Comparison of ENCODE assay signal across 12 cellular contexts in genomic region chr1:156640842-156641706, GRCh38. TPM values are rescaled to one million over a fixed set of nuclear protein-coding genes. Genes with fewer than 3 reads are reported as not detected.
DNase-seq lines count a peak whose midpoint lies in the region; ATAC-seq, FAIRE-seq and TF ChIP-seq lines count a peak whose summit lies in the region.
"Had no signal": no experiment of that assay in that cellular context is flagged by ENCODE, and none has a peak within 500 bp of the region (broad histone marks: within the 10 kb centered on the region; RNA-seq: fewer than 3 reads in every experiment).

No MANE protein-coding gene starts in this region.

- no TSS peak for BruUV-seq in HepG2 (replicated peaks; lab: Mats Ljungman, UMichigan)

- no peak overlapping the region for H2AFZ ChIP-seq in HepG2 (ENCODE audit: low read length)

- peaks cover 0 to 6% of the 10 kb centered on the region in 2 experiments; a peak in 2 of 5 replicates for H3K36me3 ChIP-seq in HepG2 (replicated peaks in 1 of 2; ENCODE audit: control insufficient read depth in 1 of 2, insufficient read depth in 2 of 2, low read length in 2 of 2)
- H3K36me3 ChIP-seq in right lobe of liver = no peaks in the 10 kb centered on the region
- H3K36me3 ChIP-seq in ectodermal cell (ENCODE audit: control insufficient read depth, insufficient read depth, low read length) = no peaks in the 10 kb centered on the region

- H3K9ac ChIP-seq in HepG2 (ENCODE audit: insufficient read depth, low read depth, low read length) = no peak overlapping the region
- H3K9ac ChIP-seq: KMS-11 had no signal

- no peak for TF ChIP-seq RAD21 in HepG2 (CRISPR knock-in tag; IDR thresholded peaks at IDR 0.05)

- H3K9me3 ChIP-seq in HepG2 (ENCODE audit: low read length) (no peaks in the 10 kb centered on the region), right lobe of liver (no peaks in the 10 kb centered on the region), ectodermal cell (ENCODE audit: control insufficient read depth, low read length) (no peaks in the 10 kb centered on the region)

- no peak overlapping the region for H3K27ac Mint-ChIP-seq in natural killer cell treated with Interleukin-12 subunit alpha and Interleukin-12 subunit beta and Interleukin-15 and Interleukin-18, amount 100 ng/mL, for 72 hours

- peaks cover 17% of the 10 kb centered on the region for H3K4me1 ChIP-seq in HepG2 (ENCODE audit: insufficient read depth, low read length)
- peaks cover 0 to 5% (median 0%) of the 10 kb centered on the region in 4 donors for H3K4me1 ChIP-seq in right lobe of liver
- peaks cover 10% of the 10 kb centered on the region for H3K4me1 ChIP-seq in ectodermal cell (ENCODE audit: control insufficient read depth, insufficient read depth, low read length)

- H3K36me3 Mint-ChIP-seq in natural killer cell treated with Interleukin-12 subunit alpha and Interleukin-12 subunit beta and Interleukin-15 and Interleukin-18, amount 100 ng/mL, for 72 hours = no peaks in the 10 kb centered on the region

- peaks cover 4% of the 10 kb centered on the region for H3K9me3 Mint-ChIP-seq in natural killer cell treated with Interleukin-12 subunit alpha and Interleukin-12 subunit beta and Interleukin-15 and Interleukin-18, amount 100 ng/mL, for 72 hours

- no peak for DNase-seq in HepG2 (ENCODE audit: low spot score)
- DNase-seq in right lobe of liver = no peak
- DNase-seq in natural killer cell treated with Interleukin-12 subunit alpha and Interleukin-12 subunit beta and Interleukin-15 and Interleukin-18, amount 100 ng/mL, for 72 hours (ENCODE audit: low spot score) = no peak
- no peak for DNase-seq in NCI-H1694 (lab: John Stamatoyannopoulos, UW)
- no peak for DNase-seq in NCI-H345 treated with DMSO at 0.1 percent for 48 hours (lab: John Stamatoyannopoulos, UW; ENCODE audit: unreplicated experiment)
- DNase-seq: activated CD4-positive, CD25-positive, alpha-beta regulatory T cell treated with anti-CD3 and anti-CD28 coated beads, Interleukin-2, amount 50 U/mL, for 72 hours had no signal

- TF ChIP-seq CTCF in HepG2 (CRISPR knock-in tag; IDR thresholded peaks at IDR 0.05) (no peak), right lobe of liver (IDR thresholded peaks at IDR 0.05) (no peak)

- TF ChIP-seq EP300 in HepG2 (IDR thresholded peaks at IDR 0.05; ENCODE audit: low read depth in 2 of 2, low read length in 2 of 2) = no peak
- TF ChIP-seq EP300 in HepG2 (CRISPR knock-in tag; IDR thresholded peaks at IDR 0.05; ENCODE audit: borderline replicate concordance) = no peak

- H3K27me3 Mint-ChIP-seq in natural killer cell treated with Interleukin-12 subunit alpha and Interleukin-12 subunit beta and Interleukin-15 and Interleukin-18, amount 100 ng/mL, for 72 hours = peaks cover 60 to 71% of the 10 kb centered on the region in 2 donors

- intact Hi-C loops in HepG2 (cut with micrococcal nuclease; ENCODE audit: unreplicated experiment) = loop anchor here (1.0 kb wide), 1 partner anchor 17 kb away; no protein-coding TSS in a partner anchor
- intact Hi-C loops in right lobe of liver (cut with DNase I) = no loop called here

- H3K4me3 ChIP-seq in HepG2 (replicated peaks in 1 of 3; ENCODE audit: insufficient read depth in 1 of 3, low read depth in 2 of 3, low read length in 3 of 3) (no peak overlapping the region), right lobe of liver (no peak overlapping the region), ectodermal cell (ENCODE audit: insufficient read depth, low read depth, low read length) (peak overlapping the region; percentile 26)
- H3K4me3 ChIP-seq: GM12878 had no signal

- FAIRE-seq in HepG2 (lab: Jason Lieb, UNC) = no peak
- FAIRE-seq: GM12878 had no signal

- TF ChIP-seq POLR2A in HepG2 (IDR thresholded peaks at IDR 0.05; ENCODE audit: insufficient read depth in 1 of 2, low read depth in 2 of 2, low read length in 2 of 2) (peak in 1 of 2 experiments; percentile 51; a peak in 2 of 4 replicates), right lobe of liver (IDR thresholded peaks at IDR 0.05) (no peak)

- no peak overlapping the region for H3K27ac ChIP-seq in HepG2 (ENCODE audit: extremely low read length, insufficient read depth, low read length)
- no peak overlapping the region for H3K27ac ChIP-seq in right lobe of liver
- H3K27ac ChIP-seq in ectodermal cell (ENCODE audit: insufficient read depth, low read depth, low read length, poor library complexity, severe bottlenecking) = no peak overlapping the region
- H3K27ac ChIP-seq: epithelial cell of prostate, KMS-11 had no signal

- peaks cover 34% of the 10 kb centered on the region for H4K20me1 ChIP-seq in HepG2 (ENCODE audit: insufficient read depth, low read length)

- 61% methylated on average over 4 of the region's 6 CpGs for WGBS in HepG2 (ENCODE audit: low lambda C conversion rate)
- WGBS in right lobe of liver (ENCODE audit: insufficient coverage, low coverage, low lambda C conversion rate, missing lambda C conversion rate) = 23% methylated on average over 3 of the region's 6 CpGs
- 42 to 50% methylated on average over 6 of the region's 6 CpGs for WGBS in ectodermal cell, 2 experiments

- POLR2A ChIA-PET in HepG2 (lab: Yijun Ruan, JAX) = interaction anchor here (1.3 kb wide), 1 partner anchor 8 kb away, joined by 3 read pairs; no protein-coding TSS in a partner anchor

- H3K79me2 ChIP-seq in HepG2 (ENCODE audit: insufficient read depth, low read length) = no peaks in the 10 kb centered on the region

- no peak overlapping the region for H3K4me2 ChIP-seq in HepG2 (ENCODE audit: low read depth, low read length)
- H3K4me2 ChIP-seq: KMS-11 had no signal

- in situ Hi-C loops in HepG2 (cut with HindIII; ENCODE audit: extremely low pct_ligation_motif_present, low pct_unique_long_range_greater_than_20kb) = no loop called here

- ATAC-seq in HepG2 (no peak), right lobe of liver (no peak), GM18870 (IDR thresholded peaks at IDR 0.05; ENCODE audit: unreplicated experiment) (no peak), esophagus mucosa (no peak)
- ATAC-seq in natural killer cell treated with Interleukin-12 subunit alpha and Interleukin-12 subunit beta and Interleukin-15 and Interleukin-18, amount 100 ng/mL, for 72 hours = no peak

- CTCF ChIA-PET in HepG2 (lab: Yijun Ruan, JAX; ENCODE audit: low intra/inter-chr PET ratio, low total read pairs) = no interaction called here

- H3K4me3 Mint-ChIP-seq in natural killer cell treated with Interleukin-12 subunit alpha and Interleukin-12 subunit beta and Interleukin-15 and Interleukin-18, amount 100 ng/mL, for 72 hours = peak overlapping the region; percentile 45

- H3K4me1 Mint-ChIP-seq in natural killer cell treated with Interleukin-12 subunit alpha and Interleukin-12 subunit beta and Interleukin-15 and Interleukin-18, amount 100 ng/mL, for 72 hours (ENCODE audit: low read depth in 2 of 2) = peaks cover 25 to 27% of the 10 kb centered on the region in 2 donors

- H3K27me3 ChIP-seq in HepG2 (ENCODE audit: control insufficient read depth in 1 of 2, insufficient read depth in 2 of 2, low read length in 2 of 2) (peaks cover 2 to 14% of the 10 kb centered on the region in 2 experiments; a peak in 3 of 5 replicates), right lobe of liver (no peaks in the 10 kb centered on the region), ectodermal cell (ENCODE audit: control insufficient read depth, insufficient read depth, low read length, poor library complexity, severe bottlenecking) (peaks cover 99% of the 10 kb centered on the region)

RNA-seq across cellular contexts. Expression of gene BCAN, which starts 0.8 kb away (rescaled TPM):
- not detected in 2 replicates for total RNA-seq in HepG2 (2016; rRNA removed; fragmentation: Illumina TruSeq; extraction: Trizol)
- total RNA-seq in HepG2 (2016; cell fraction: cytosol; rRNA removed; fragmentation: Illumina TruSeq; extraction: Trizol; ENCODE audit: low read depth) = not detected in 2 replicates
- total RNA-seq in HepG2 (2016; cell fraction: insoluble cytoplasmic fraction; rRNA removed; fragmentation: Illumina TruSeq; extraction: Trizol) = not detected in 2 replicates
- not detected in 2 replicates for total RNA-seq in HepG2 (2016; cell fraction: membrane; rRNA removed; fragmentation: Illumina TruSeq; extraction: Trizol)
- not detected in 2 replicates for total RNA-seq in HepG2 (2016; cell fraction: nucleus; rRNA removed; fragmentation: Illumina TruSeq; extraction: Trizol)
- not detected in 2 replicates for polyA plus RNA-seq in HepG2 (2011; rRNA removed)
- not detected in 2 replicates for polyA plus RNA-seq in HepG2 (2011; cell fraction: cytosol; rRNA removed)
- 0.24 TPM in 1 of 2 replicates, not detected in the other for polyA plus RNA-seq in HepG2 (2011; cell fraction: nucleus; rRNA removed)
- polyA plus RNA-seq in HepG2 (2012) = 0.21 TPM in 2 replicates
- polyA plus RNA-seq in HepG2 (2016; cell fraction: cytosol; fragmentation: Illumina TruSeq; extraction: Trizol; ENCODE audit: low read depth) = not detected in 2 replicates
- polyA plus RNA-seq in HepG2 (2016; cell fraction: insoluble cytoplasmic fraction; fragmentation: Illumina TruSeq; extraction: Trizol; ENCODE audit: low read depth) = not detected in 2 replicates
- not detected in 2 replicates for polyA plus RNA-seq in HepG2 (2016; cell fraction: membrane; fragmentation: Illumina TruSeq; extraction: Trizol; ENCODE audit: low read depth)
- polyA plus RNA-seq in HepG2 (2016; cell fraction: nucleus; fragmentation: Illumina TruSeq; extraction: Trizol; ENCODE audit: insufficient read depth, low read depth) = not detected in 2 replicates
- not detected in 2 replicates for polyA minus RNA-seq in HepG2 (2011; rRNA and poly(A)+ RNA removed; ENCODE audit: low replicate concordance)
- not detected in 2 replicates for polyA minus RNA-seq in HepG2 (2011; cell fraction: cytosol; rRNA and poly(A)+ RNA removed)
- not detected in 2 replicates for polyA minus RNA-seq in HepG2 (2011; cell fraction: nucleus; rRNA and poly(A)+ RNA removed)
- total RNA-seq in right lobe of liver = not detected
- polyA plus RNA-seq in ectodermal cell (2013, experiment 1 of 4) = 0.93 TPM
- 0.48 TPM for polyA plus RNA-seq in ectodermal cell (2013, experiment 2 of 4)
- 0.48 TPM for polyA plus RNA-seq in ectodermal cell (2013, experiment 3 of 4)
- 0.61 TPM for polyA plus RNA-seq in ectodermal cell (2013, experiment 4 of 4)
- total RNA-seq in natural killer cell treated with Interleukin-12 subunit alpha and Interleukin-12 subunit beta and Interleukin-15 and Interleukin-18, amount 100 ng/mL, for 72 hours = under 1 TPM; 0.36 to 0.67 TPM
- total RNA-seq in esophagus mucosa = not detected

RNA-seq across cellular contexts. Expression of gene HAPLN2, which starts 21.9 kb away (rescaled TPM):
- total RNA-seq in HepG2 (2016; rRNA removed; fragmentation: Illumina TruSeq; extraction: Trizol) (not detected in 2 replicates), right lobe of liver (not detected), esophagus mucosa (not detected)
- not detected in 2 replicates for total RNA-seq in HepG2 (2016; cell fraction: cytosol; rRNA removed; fragmentation: Illumina TruSeq; extraction: Trizol; ENCODE audit: low read depth)
- not detected in 2 replicates for total RNA-seq in HepG2 (2016; cell fraction: insoluble cytoplasmic fraction; rRNA removed; fragmentation: Illumina TruSeq; extraction: Trizol)
- not detected in 2 replicates for total RNA-seq in HepG2 (2016; cell fraction: membrane; rRNA removed; fragmentation: Illumina TruSeq; extraction: Trizol)
- not detected in 2 replicates for total RNA-seq in HepG2 (2016; cell fraction: nucleus; rRNA removed; fragmentation: Illumina TruSeq; extraction: Trizol)
- 0.09 TPM in 1 of 2 replicates, not detected in the other for polyA plus RNA-seq in HepG2 (2011; rRNA removed)
- polyA plus RNA-seq in HepG2 (2011; cell fraction: cytosol; rRNA removed) = not detected in 2 replicates
- polyA plus RNA-seq in HepG2 (2011; cell fraction: nucleus; rRNA removed) = 0.40 and 0.62 TPM in 2 replicates
- 0.19 TPM in 1 of 2 replicates, not detected in the other for polyA plus RNA-seq in HepG2 (2012)
- polyA plus RNA-seq in HepG2 (2016; cell fraction: cytosol; fragmentation: Illumina TruSeq; extraction: Trizol; ENCODE audit: low read depth) = not detected in 2 replicates
- polyA plus RNA-seq in HepG2 (2016; cell fraction: insoluble cytoplasmic fraction; fragmentation: Illumina TruSeq; extraction: Trizol; ENCODE audit: low read depth) = not detected in 2 replicates
- polyA plus RNA-seq in HepG2 (2016; cell fraction: membrane; fragmentation: Illumina TruSeq; extraction: Trizol; ENCODE audit: low read depth) = not detected in 2 replicates
- not detected in 2 replicates for polyA plus RNA-seq in HepG2 (2016; cell fraction: nucleus; fragmentation: Illumina TruSeq; extraction: Trizol; ENCODE audit: insufficient read depth, low read depth)
- not detected in 2 replicates for polyA minus RNA-seq in HepG2 (2011; rRNA and poly(A)+ RNA removed; ENCODE audit: low replicate concordance)
- polyA minus RNA-seq in HepG2 (2011; cell fraction: cytosol; rRNA and poly(A)+ RNA removed) = not detected in 2 replicates
- polyA minus RNA-seq in HepG2 (2011; cell fraction: nucleus; rRNA and poly(A)+ RNA removed) = not detected in 2 replicates
- polyA plus RNA-seq in ectodermal cell (2013, experiment 1 of 4) = 0.50 TPM
- polyA plus RNA-seq in ectodermal cell (2013, experiment 2 of 4) = 0.91 TPM
- 0.91 TPM for polyA plus RNA-seq in ectodermal cell (2013, experiment 3 of 4)
- 0.77 TPM for polyA plus RNA-seq in ectodermal cell (2013, experiment 4 of 4)
- total RNA-seq in natural killer cell treated with Interleukin-12 subunit alpha and Interleukin-12 subunit beta and Interleukin-15 and Interleukin-18, amount 100 ng/mL, for 72 hours = not detected
- total RNA-seq: GM12878 had no signal

RNA-seq across cellular contexts. Expression of gene NES, which starts 36.1 kb away (rescaled TPM):
- total RNA-seq in HepG2 (2016; rRNA removed; fragmentation: Illumina TruSeq; extraction: Trizol) (12.7 and 16.6 TPM in 2 replicates), right lobe of liver (1 to 10 TPM; 1.1 to 7.5 (median 2.6) TPM), esophagus mucosa (3.0 TPM)
- total RNA-seq in HepG2 (2016; cell fraction: cytosol; rRNA removed; fragmentation: Illumina TruSeq; extraction: Trizol; ENCODE audit: low read depth) = 0.30 and 0.53 TPM in 2 replicates
- 9.1 and 18.2 TPM in 2 replicates for total RNA-seq in HepG2 (2016; cell fraction: insoluble cytoplasmic fraction; rRNA removed; fragmentation: Illumina TruSeq; extraction: Trizol)
- total RNA-seq in HepG2 (2016; cell fraction: membrane; rRNA removed; fragmentation: Illumina TruSeq; extraction: Trizol) = 1.4 and 1.5 TPM in 2 replicates
- total RNA-seq in HepG2 (2016; cell fraction: nucleus; rRNA removed; fragmentation: Illumina TruSeq; extraction: Trizol) = 11.7 and 13.1 TPM in 2 replicates
- 1.7 and 2.5 TPM in 2 replicates for polyA plus RNA-seq in HepG2 (2011; rRNA removed)
- 1.1 and 1.2 TPM in 2 replicates for polyA plus RNA-seq in HepG2 (2011; cell fraction: cytosol; rRNA removed)
- 9.3 and 9.7 TPM in 2 replicates for polyA plus RNA-seq in HepG2 (2011; cell fraction: nucleus; rRNA removed)
- polyA plus RNA-seq in HepG2 (2012) = 3.5 and 3.6 TPM in 2 replicates
- polyA plus RNA-seq in HepG2 (2016; cell fraction: cytosol; fragmentation: Illumina TruSeq; extraction: Trizol; ENCODE audit: low read depth) = 0.32 and 0.38 TPM in 2 replicates
- polyA plus RNA-seq in HepG2 (2016; cell fraction: insoluble cytoplasmic fraction; fragmentation: Illumina TruSeq; extraction: Trizol; ENCODE audit: low read depth) = 8.6 and 10.8 TPM in 2 replicates
- 0.46 and 0.93 TPM in 2 replicates for polyA plus RNA-seq in HepG2 (2016; cell fraction: membrane; fragmentation: Illumina TruSeq; extraction: Trizol; ENCODE audit: low read depth)
- polyA plus RNA-seq in HepG2 (2016; cell fraction: nucleus; fragmentation: Illumina TruSeq; extraction: Trizol; ENCODE audit: insufficient read depth, low read depth) = 27.3 and 27.7 TPM in 2 replicates
- polyA minus RNA-seq in HepG2 (2011; rRNA and poly(A)+ RNA removed; ENCODE audit: low replicate concordance) = 0.91 and 2.7 TPM in 2 replicates
- 2.4 and 2.5 TPM in 2 replicates for polyA minus RNA-seq in HepG2 (2011; cell fraction: cytosol; rRNA and poly(A)+ RNA removed)
- 1.5 and 1.7 TPM in 2 replicates for polyA minus RNA-seq in HepG2 (2011; cell fraction: nucleus; rRNA and poly(A)+ RNA removed)
- 303 TPM for polyA plus RNA-seq in ectodermal cell (2013, experiment 1 of 4)
- 335 TPM for polyA plus RNA-seq in ectodermal cell (2013, experiment 2 of 4)
- 231 TPM for polyA plus RNA-seq in ectodermal cell (2013, experiment 3 of 4)
- polyA plus RNA-seq in ectodermal cell (2013, experiment 4 of 4) = 248 TPM
- total RNA-seq in natural killer cell treated with Interleukin-12 subunit alpha and Interleukin-12 subunit beta and Interleukin-15 and Interleukin-18, amount 100 ng/mL, for 72 hours = not detected

RNA-seq across cellular contexts. Expression of gene GPATCH4, which starts 39.8 kb away (rescaled TPM):
- total RNA-seq in HepG2 (2016; rRNA removed; fragmentation: Illumina TruSeq; extraction: Trizol) = 37.9 and 43.4 TPM in 2 replicates
- 7.3 and 7.7 TPM in 2 replicates for total RNA-seq in HepG2 (2016; cell fraction: cytosol; rRNA removed; fragmentation: Illumina TruSeq; extraction: Trizol; ENCODE audit: low read depth)
- 37.1 and 46.1 TPM in 2 replicates for total RNA-seq in HepG2 (2016; cell fraction: insoluble cytoplasmic fraction; rRNA removed; fragmentation: Illumina TruSeq; extraction: Trizol)
- total RNA-seq in HepG2 (2016; cell fraction: membrane; rRNA removed; fragmentation: Illumina TruSeq; extraction: Trizol) = 22.7 and 24.7 TPM in 2 replicates
- total RNA-seq in HepG2 (2016; cell fraction: nucleus; rRNA removed; fragmentation: Illumina TruSeq; extraction: Trizol) = 36.6 and 38.1 TPM in 2 replicates
- polyA plus RNA-seq in HepG2 (2011; rRNA removed) = 19.2 and 20.0 TPM in 2 replicates
- 13.1 and 21.0 TPM in 2 replicates for polyA plus RNA-seq in HepG2 (2011; cell fraction: cytosol; rRNA removed)
- 13.5 and 17.3 TPM in 2 replicates for polyA plus RNA-seq in HepG2 (2011; cell fraction: nucleus; rRNA removed)
- 26.6 and 33.5 TPM in 2 replicates for polyA plus RNA-seq in HepG2 (2012)
- 11.1 and 11.2 TPM in 2 replicates for polyA plus RNA-seq in HepG2 (2016; cell fraction: cytosol; fragmentation: Illumina TruSeq; extraction: Trizol; ENCODE audit: low read depth)
- 79.1 and 79.7 TPM in 2 replicates for polyA plus RNA-seq in HepG2 (2016; cell fraction: insoluble cytoplasmic fraction; fragmentation: Illumina TruSeq; extraction: Trizol; ENCODE audit: low read depth)
- 22.9 and 25.6 TPM in 2 replicates for polyA plus RNA-seq in HepG2 (2016; cell fraction: membrane; fragmentation: Illumina TruSeq; extraction: Trizol; ENCODE audit: low read depth)
- 59.3 and 65.1 TPM in 2 replicates for polyA plus RNA-seq in HepG2 (2016; cell fraction: nucleus; fragmentation: Illumina TruSeq; extraction: Trizol; ENCODE audit: insufficient read depth, low read depth)
- polyA minus RNA-seq in HepG2 (2011; rRNA and poly(A)+ RNA removed; ENCODE audit: low replicate concordance) = 24.3 and 141 TPM in 2 replicates
- 9.7 and 9.9 TPM in 2 replicates for polyA minus RNA-seq in HepG2 (2011; cell fraction: cytosol; rRNA and poly(A)+ RNA removed)
- 46.1 and 51.0 TPM in 2 replicates for polyA minus RNA-seq in HepG2 (2011; cell fraction: nucleus; rRNA and poly(A)+ RNA removed)
- total RNA-seq in right lobe of liver = 10 to 100 TPM in 4 of 6 experiments, 1 to 10 TPM in 2; 7.0 to 25.3 (median 12.4) TPM
- 37.3 TPM for polyA plus RNA-seq in ectodermal cell (2013, experiment 1 of 4)
- polyA plus RNA-seq in ectodermal cell (2013, experiment 2 of 4) = 35.8 TPM
- polyA plus RNA-seq in ectodermal cell (2013, experiment 3 of 4) = 22.4 TPM
- 23.3 TPM for polyA plus RNA-seq in ectodermal cell (2013, experiment 4 of 4)
- total RNA-seq in natural killer cell treated with Interleukin-12 subunit alpha and Interleukin-12 subunit beta and Interleukin-15 and Interleukin-18, amount 100 ng/mL, for 72 hours = 100 to 1,000 TPM in 1 of 2 donors, 10 to 100 TPM in 1; 47.9 to 135 TPM
- total RNA-seq in esophagus mucosa = 20.3 TPM

RNA-seq across cellular contexts. Expression of gene NAXE, which starts 49.5 kb away (rescaled TPM):
- 37.9 and 59.4 TPM in 2 replicates for total RNA-seq in HepG2 (2016; rRNA removed; fragmentation: Illumina TruSeq; extraction: Trizol)
- 69.0 and 80.5 TPM in 2 replicates for total RNA-seq in HepG2 (2016; cell fraction: cytosol; rRNA removed; fragmentation: Illumina TruSeq; extraction: Trizol; ENCODE audit: low read depth)
- 32.9 and 62.3 TPM in 2 replicates for total RNA-seq in HepG2 (2016; cell fraction: insoluble cytoplasmic fraction; rRNA removed; fragmentation: Illumina TruSeq; extraction: Trizol)
- total RNA-seq in HepG2 (2016; cell fraction: membrane; rRNA removed; fragmentation: Illumina TruSeq; extraction: Trizol) = 57.8 and 70.5 TPM in 2 replicates
- 36.6 and 46.8 TPM in 2 replicates for total RNA-seq in HepG2 (2016; cell fraction: nucleus; rRNA removed; fragmentation: Illumina TruSeq; extraction: Trizol)
- 35.0 and 39.4 TPM in 2 replicates for polyA plus RNA-seq in HepG2 (2011; rRNA removed)
- 44.6 and 54.4 TPM in 2 replicates for polyA plus RNA-seq in HepG2 (2011; cell fraction: cytosol; rRNA removed)
- polyA plus RNA-seq in HepG2 (2011; cell fraction: nucleus; rRNA removed) = 28.8 and 37.7 TPM in 2 replicates
- polyA plus RNA-seq in HepG2 (2012) = 37.1 and 42.0 TPM in 2 replicates
- 109 and 132 TPM in 2 replicates for polyA plus RNA-seq in HepG2 (2016; cell fraction: cytosol; fragmentation: Illumina TruSeq; extraction: Trizol; ENCODE audit: low read depth)
- 38.4 and 48.9 TPM in 2 replicates for polyA plus RNA-seq in HepG2 (2016; cell fraction: insoluble cytoplasmic fraction; fragmentation: Illumina TruSeq; extraction: Trizol; ENCODE audit: low read depth)
- polyA plus RNA-seq in HepG2 (2016; cell fraction: membrane; fragmentation: Illumina TruSeq; extraction: Trizol; ENCODE audit: low read depth) = 78.1 and 86.6 TPM in 2 replicates
- 64.6 and 71.1 TPM in 2 replicates for polyA plus RNA-seq in HepG2 (2016; cell fraction: nucleus; fragmentation: Illumina TruSeq; extraction: Trizol; ENCODE audit: insufficient read depth, low read depth)
- polyA minus RNA-seq in HepG2 (2011; rRNA and poly(A)+ RNA removed; ENCODE audit: low replicate concordance) = 43.3 and 215 TPM in 2 replicates
- 15.2 and 16.5 TPM in 2 replicates for polyA minus RNA-seq in HepG2 (2011; cell fraction: cytosol; rRNA and poly(A)+ RNA removed)
- polyA minus RNA-seq in HepG2 (2011; cell fraction: nucleus; rRNA and poly(A)+ RNA removed) = 15.8 and 22.0 TPM in 2 replicates
- 10 to 100 TPM; 37.7 to 72.3 (median 49.4) TPM for total RNA-seq in right lobe of liver
- 55.8 TPM for polyA plus RNA-seq in ectodermal cell (2013, experiment 1 of 4)
- 57.2 TPM for polyA plus RNA-seq in ectodermal cell (2013, experiment 2 of 4)
- 53.3 TPM for polyA plus RNA-seq in ectodermal cell (2013, experiment 3 of 4)
- polyA plus RNA-seq in ectodermal cell (2013, experiment 4 of 4) = 58.4 TPM
- total RNA-seq in natural killer cell treated with Interleukin-12 subunit alpha and Interleukin-12 subunit beta and Interleukin-15 and Interleukin-18, amount 100 ng/mL, for 72 hours = 10 to 100 TPM; 54.0 to 67.5 TPM
- total RNA-seq in esophagus mucosa = 80.4 TPM
